Comparison of ENCODE assay signal across 1 cellular context in genomic region chr19:41426116-41426841, GRCh38.
TF ChIP-seq lines count a peak whose summit lies in the region.

No MANE protein-coding gene starts in this region.

TF ChIP-seq in IMR-90, 13 proteins besides CTCF, POLR2A, EP300 and RAD21:
- TF ChIP-seq CHD1 (IDR thresholded peaks at IDR 0.05; ENCODE audit: low read depth, low read length): no peak
- TF ChIP-seq RCOR1 (IDR thresholded peaks at IDR 0.05; ENCODE audit: insufficient replicate concordance, low read length): no peak
- TF ChIP-seq BHLHE40 (IDR thresholded peaks at IDR 0.05; ENCODE audit: low read depth, low read length): no peak
- no peak for TF ChIP-seq SMC3 (IDR thresholded peaks at IDR 0.05; ENCODE audit: low read depth, low read length)
- TF ChIP-seq MAZ (IDR thresholded peaks at IDR 0.05; ENCODE audit: borderline replicate concordance, low read depth, low read length): no peak
